ENCODE assay signal across 20 cellular contexts in genomic region chr9:130018260-130018659, GRCh38. TPM values are rescaled to one million over a fixed set of nuclear protein-coding genes. Genes with fewer than 3 reads are reported as not detected.
DNase-seq lines count a peak whose midpoint lies in the region; ATAC-seq and TF ChIP-seq lines count a peak whose summit lies in the region.
"Had no signal": no experiment of that assay in that cellular context is flagged by ENCODE, and none has a peak within 500 bp of the region (broad histone marks: within the 10 kb centered on the region; RNA-seq: fewer than 3 reads in every experiment).

No MANE protein-coding gene starts in this region.

- H3K9me3 Mint-ChIP-seq in activated T-cell treated with anti-CD3 and anti-CD28 coated beads, Interleukin-2, amount 50 U/mL, for 4 hours = peaks cover 8% of the 10 kb centered on the region
- H3K9me3 Mint-ChIP-seq in immature natural killer cell = no peaks in the 10 kb centered on the region

- H3K27ac Mint-ChIP-seq in T-helper 17 cell (peak overlapping the region; percentile 9), immature natural killer cell (peak overlapping the region in 5 of 6 donors; percentile 34 to 78 (median 62))

- no peak for ATAC-seq in activated T-cell treated with anti-CD3 and anti-CD28 coated beads, Interleukin-2, amount 50 U/mL, for 4 hours
- ATAC-seq in T-helper 17 cell = no peak
- ATAC-seq in thoracic aorta (ENCODE audit: insufficient number of reproducible peaks, low FRiP score, low read depth) = no peak
- no peak for ATAC-seq in foreskin keratinocyte
- ATAC-seq: esophagus mucosa, heart right ventricle, Right ventricle myocardium inferior, upper lobe of right lung had no signal

- H3K36me3 Mint-ChIP-seq in activated T-cell treated with anti-CD3 and anti-CD28 coated beads, Interleukin-2, amount 50 U/mL, for 4 hours (ENCODE audit: insufficient read depth) = peaks cover 30% of the 10 kb centered on the region
- H3K36me3 Mint-ChIP-seq in T-helper 17 cell (ENCODE audit: low read depth) (peaks cover 2% of the 10 kb centered on the region), immature natural killer cell (peaks cover 4 to 10% (median 4%) of the 10 kb centered on the region in 3 donors)

- H3K27ac ChIP-seq in thoracic aorta (peak overlapping the region; percentile 30 to 85), foreskin keratinocyte (no peak overlapping the region)
- H3K27ac ChIP-seq: brain microvascular endothelial cell, upper lobe of right lung had no signal

- H3K9me3 ChIP-seq in T-helper 17 cell (ENCODE audit: control insufficient read depth, low read length, poor library complexity, severe bottlenecking) (no peaks in the 10 kb centered on the region), thoracic aorta (peaks cover 5% of the 10 kb centered on the region)
- H3K9me3 ChIP-seq: upper lobe of right lung had no signal

- H3K36me3 ChIP-seq in thoracic aorta = no peaks in the 10 kb centered on the region
- H3K36me3 ChIP-seq: brain microvascular endothelial cell, upper lobe of right lung had no signal

- no peaks in the 10 kb centered on the region for H3K27me3 Mint-ChIP-seq in activated T-cell treated with anti-CD3 and anti-CD28 coated beads, Interleukin-2, amount 50 U/mL, for 4 hours (ENCODE audit: low read depth)
- H3K27me3 Mint-ChIP-seq in T-helper 17 cell = no peaks in the 10 kb centered on the region
- H3K27me3 Mint-ChIP-seq in immature natural killer cell (ENCODE audit: low read depth in 3 of 3) = peaks cover 0 to 5% (median 2%) of the 10 kb centered on the region in 3 donors

- H3K4me1 ChIP-seq in thoracic aorta (ENCODE audit: control insufficient read depth in 1 of 2, low read depth in 2 of 2) (peaks cover 17 to 49% of the 10 kb centered on the region in 2 donors), foreskin keratinocyte (no peaks in the 10 kb centered on the region)

- H3K4me3 ChIP-seq in thoracic aorta = no peak overlapping the region
- H3K4me3 ChIP-seq: heart right ventricle, upper lobe of right lung had no signal

- no peak for DNase-seq in activated T-cell treated with anti-CD3 and anti-CD28 coated beads, Interleukin-2, amount 50 U/mL, for 4 hours
- DNase-seq in activated T-cell treated with anti-CD3 and anti-CD28 coated beads, Interleukin-2, amount 50 U/mL, for 1 hour = no peak
- DNase-seq in T-helper 17 cell (no peak), immature natural killer cell (no peak), thoracic aorta (ENCODE audit: low spot score) (no peak), NCI-H187 (lab: John Stamatoyannopoulos, UW) (no peak), NCI-H524 treated with DMSO at 0.1 percent for 48 hours (lab: John Stamatoyannopoulos, UW) (no peak), foreskin keratinocyte (no peak)
- DNase-seq: ACHN; activated CD4-positive, alpha-beta T cell treated with anti-CD3 and anti-CD28 coated beads for 1 hour; activated gamma-delta T cell; brain microvascular endothelial cell; heart right ventricle; KBM-7; NCI-H1105; NCI-H2171 treated with DMSO at 0.1 percent for 48 hours; occipital lobe; upper lobe of right lung had no signal

- H3K4me1 Mint-ChIP-seq in activated T-cell treated with anti-CD3 and anti-CD28 coated beads, Interleukin-2, amount 50 U/mL, for 4 hours (ENCODE audit: low read depth) = peaks cover 66% of the 10 kb centered on the region
- H3K4me1 Mint-ChIP-seq in T-helper 17 cell (peaks cover 32% of the 10 kb centered on the region), immature natural killer cell (peaks cover 72 to 73% of the 10 kb centered on the region in 2 donors)

- H3K4me3 Mint-ChIP-seq in activated T-cell treated with anti-CD3 and anti-CD28 coated beads, Interleukin-2, amount 50 U/mL, for 4 hours = peak overlapping the region; percentile 24
- H3K4me3 Mint-ChIP-seq in T-helper 17 cell (peak overlapping the region; percentile 3), immature natural killer cell (no peak overlapping the region)

- H3K27me3 ChIP-seq in thoracic aorta (replicated peaks; ENCODE audit: insufficient read depth) (no peaks in the 10 kb centered on the region), foreskin keratinocyte (no peaks in the 10 kb centered on the region)
- H3K27me3 ChIP-seq: brain microvascular endothelial cell, heart right ventricle, upper lobe of right lung had no signal

- TF ChIP-seq CTCF in thoracic aorta (IDR thresholded peaks at IDR 0.05) (no peak), foreskin keratinocyte (conservative IDR thresholded peaks at IDR 0.05) (no peak)

RNA-seq across cellular contexts. Expression of gene FNBP1, which starts 24.7 kb away (rescaled TPM):
- 100 to 1,000 TPM; 156 to 174 (median 163) TPM for total RNA-seq in activated T-cell treated with anti-CD3 and anti-CD28 coated beads, Interleukin-2, amount 50 U/mL, for 4 hours
- total RNA-seq in T-helper 17 cell (100 to 1,000 TPM; 219 to 221 TPM), thoracic aorta (10 to 100 TPM; 71.5 to 80.3 TPM), foreskin keratinocyte (12.4 TPM in 2 replicates)
- polyA plus RNA-seq in immature natural killer cell (100 to 1,000 TPM; 113 to 136 (median 135) TPM), foreskin keratinocyte (3.7 and 4.0 TPM in 2 replicates)

RNA-seq across cellular contexts. Expression of gene GPR107, which starts 35.4 kb away (rescaled TPM):
- total RNA-seq in activated T-cell treated with anti-CD3 and anti-CD28 coated beads, Interleukin-2, amount 50 U/mL, for 4 hours = 10 to 100 TPM; 15.9 to 21.7 (median 17.9) TPM
- total RNA-seq in T-helper 17 cell = 10 to 100 TPM; 22.1 to 26.2 TPM
- 1 to 10 TPM; 3.4 to 9.5 (median 5.9) TPM for polyA plus RNA-seq in immature natural killer cell
- 10 to 100 TPM; 47.5 to 51.9 TPM for total RNA-seq in thoracic aorta
- total RNA-seq in foreskin keratinocyte = 21.6 and 25.8 TPM in 2 replicates
- polyA plus RNA-seq in foreskin keratinocyte = 10.6 and 10.7 TPM in 2 replicates

Comparison
In these comparisons a context has a peak if more than half of its experiments do, and no peak if none do; other contexts are left out.
1. H3K4me3 Mint-ChIP-seq: peak in activated T-cell treated with anti-CD3 and anti-CD28 coated beads, Interleukin-2, amount 50 U/mL, for 4 hours (single experiment) and T-helper 17 cell (single experiment); none in immature natural killer cell (0 of 5).